ENCODE assay signal across 1 cellular context in genomic region chr12:56766535-56766934, GRCh38.
TF ChIP-seq lines count a peak whose summit lies in the region.

No MANE protein-coding gene starts in this region.

TF ChIP-seq in GM12878, 131 proteins besides CTCF, POLR2A, EP300 and RAD21 (continues in another document):
- TF ChIP-seq WRNIP1 (IDR thresholded peaks at IDR 0.05; ENCODE audit: borderline replicate concordance, low read depth, low read length), result no peak
- TF ChIP-seq BRCA1 (IDR thresholded peaks at IDR 0.05; ENCODE audit: low read depth, low read length), result no peak
- TF ChIP-seq SUZ12 (IDR thresholded peaks at IDR 0.05; ENCODE audit: unreplicated experiment), result no peak
- 0 out of 2 replicates have a peak, but pooled peaks have one; percentile 21 for TF ChIP-seq CREM (IDR thresholded peaks at IDR 0.05; ENCODE audit: low read depth)
- no peak for TF ChIP-seq ZBTB11 (CRISPR knock-in tag; IDR thresholded peaks at IDR 0.05)
- TF ChIP-seq CUX1 (IDR thresholded peaks at IDR 0.05; ENCODE audit: insufficient replicate concordance, low read depth, low read length), result no peak
- TF ChIP-seq YBX1 (IDR thresholded peaks at IDR 0.05), result no peak
- no peak for TF ChIP-seq ZSCAN29 (IDR thresholded peaks at IDR 0.05)
- no peak for TF ChIP-seq E2F8 (IDR thresholded peaks at IDR 0.05; ENCODE audit: low read depth, partially characterized antibody)
- TF ChIP-seq DPF2 (IDR thresholded peaks at IDR 0.05), result peak; percentile 74
- no peak for TF ChIP-seq TAF1 (IDR thresholded peaks at IDR 0.05; ENCODE audit: borderline replicate concordance, low read depth, low read length)
- TF ChIP-seq KLF5 (IDR thresholded peaks at IDR 0.05; ENCODE audit: partially characterized antibody), result no peak
- TF ChIP-seq ELK1 (IDR thresholded peaks at IDR 0.05; ENCODE audit: low read depth, low read length), result no peak
- TF ChIP-seq NFIC (IDR thresholded peaks at IDR 0.05; ENCODE audit: low read depth, low read length), result no peak
- TF ChIP-seq TBL1XR1 (IDR thresholded peaks at IDR 0.05; ENCODE audit: low read depth, low read length), result no peak
- no peak for TF ChIP-seq SUPT20H (IDR thresholded peaks at IDR 0.05; ENCODE audit: borderline replicate concordance, control insufficient read depth, low read depth, low read length)
- no peak for TF ChIP-seq FOXM1 (IDR thresholded peaks at IDR 0.05; ENCODE audit: low read depth, low read length)
- TF ChIP-seq FOS (IDR thresholded peaks at IDR 0.05; ENCODE audit: borderline replicate concordance, extremely low read depth, insufficient read length), result no peak
- TF ChIP-seq E4F1 (IDR thresholded peaks at IDR 0.05; ENCODE audit: borderline replicate concordance, partially characterized antibody), result no peak
- TF ChIP-seq CHD4 (IDR thresholded peaks at IDR 0.05), result no peak
- TF ChIP-seq MLLT1 (IDR thresholded peaks at IDR 0.05), result no peak
- no peak for TF ChIP-seq SMARCA5 (IDR thresholded peaks at IDR 0.05)
- no peak for TF ChIP-seq IRF5 (IDR thresholded peaks at IDR 0.05; ENCODE audit: borderline replicate concordance)
- TF ChIP-seq HDGF (IDR thresholded peaks at IDR 0.05), result peak; percentile 92
- TF ChIP-seq CEBPB (IDR thresholded peaks at IDR 0.05; ENCODE audit: borderline replicate concordance in 1 of 2, low read depth in 2 of 2, low read length in 2 of 2), result no peak
- no peak for TF ChIP-seq SP1 (IDR thresholded peaks at IDR 0.05; ENCODE audit: low read depth, low read length)
- TF ChIP-seq NRF1 (conservative IDR thresholded peaks at IDR 0.05; ENCODE audit: low read depth, low read length), result no peak
- TF ChIP-seq MTA2 (IDR thresholded peaks at IDR 0.05; ENCODE audit: low read depth), result peak; percentile 58; the same call in 1 of the 2 replicates
- no peak for TF ChIP-seq ATF3 (IDR thresholded peaks at IDR 0.05; ENCODE audit: borderline replicate concordance, extremely low read depth, low read depth, low read length)
- no peak for TF ChIP-seq MEF2B (IDR thresholded peaks at IDR 0.05; ENCODE audit: partially characterized antibody, poor library complexity, severe bottlenecking)
- TF ChIP-seq NR2C2 (IDR thresholded peaks at IDR 0.05; ENCODE audit: borderline replicate concordance, control insufficient read depth, insufficient read length, low read depth), result no peak
- TF ChIP-seq STAT1 (conservative IDR thresholded peaks at IDR 0.05), result no peak
- no peak for TF ChIP-seq CBX5 (IDR thresholded peaks at IDR 0.05; ENCODE audit: low read depth)
- TF ChIP-seq HDAC2 (IDR thresholded peaks at IDR 0.05), result no peak
- TF ChIP-seq PKNOX1 (IDR thresholded peaks at IDR 0.05), result peak; percentile 93
- no peak for TF ChIP-seq GATAD2B (conservative IDR thresholded peaks at IDR 0.05; ENCODE audit: low read depth)
- peak; percentile 98 for TF ChIP-seq SPI1 (IDR thresholded peaks at IDR 0.05; ENCODE audit: borderline replicate concordance, insufficient read depth, low read depth, low read length)
- TF ChIP-seq RB1 (IDR thresholded peaks at IDR 0.05; ENCODE audit: borderline replicate concordance), result no peak
- no peak for TF ChIP-seq POLR2AphosphoS2 (IDR thresholded peaks at IDR 0.05; ENCODE audit: low read depth, low read length)
- no peak for TF ChIP-seq CBFB (IDR thresholded peaks at IDR 0.05; ENCODE audit: low read depth)
- no peak for TF ChIP-seq MYB (IDR thresholded peaks at IDR 0.05; ENCODE audit: borderline replicate concordance, low read depth, low read length)
- TF ChIP-seq USF1 (IDR thresholded peaks at IDR 0.05; ENCODE audit: borderline replicate concordance, extremely low read length, insufficient read depth, low read depth, low read length), result no peak
- TF ChIP-seq MTA3 (IDR thresholded peaks at IDR 0.05; ENCODE audit: borderline replicate concordance, low read length), result no peak
